In genomic region chr7:20217193-20217948, GRCh38 we compare ENCODE assay signal across 8 cellular contexts. TPM values are rescaled to one million over a fixed set of nuclear protein-coding genes. Genes with fewer than 3 reads are reported as not detected.
DNase-seq lines count a peak whose midpoint lies in the region; ATAC-seq, FAIRE-seq and TF ChIP-seq lines count a peak whose summit lies in the region.
"Had no signal": no experiment of that assay in that cellular context is flagged by ENCODE, and none has a peak within 500 bp of the region (broad histone marks: within the 10 kb centered on the region; RNA-seq: fewer than 3 reads in every experiment).

MACC1 (minus strand) TSS chr7:20217384; CDS start chr7:20161862, 55,522 bp downstream.

- CTCF ChIA-PET in T-cell (lab: Charles Lee): no interaction called here

- FAIRE-seq in GM12892 (lab: Jason Lieb, UNC): peak; percentile 89
- FAIRE-seq in keratinocyte (lab: Jason Lieb, UNC): peak; percentile 92

- H3K4me3 Mint-ChIP-seq in T-cell: peak within 1 kb of the TSS in 2 of 3 donors; percentile 22 to 44
- H3K4me3 Mint-ChIP-seq: activated naive CD4-positive, alpha-beta T cell treated with anti-CD3 and anti-CD28 coated beads, Interleukin-2, amount 50 U/mL, for 24 hours had no signal

- peaks cover 0 to 3% of the 10 kb centered on the region in 2 donors for H3K27me3 Mint-ChIP-seq in T-cell
- H3K27me3 Mint-ChIP-seq: activated naive CD4-positive, alpha-beta T cell treated with anti-CD3 and anti-CD28 coated beads, Interleukin-2, amount 50 U/mL, for 24 hours had no signal

- H3K9me3 ChIP-seq in keratinocyte (ENCODE audit: control insufficient read depth, low read depth, low read length): no peaks in the 10 kb centered on the region

- H3K4me1 Mint-ChIP-seq in T-cell: peaks cover 4 to 15% (median 6%) of the 10 kb centered on the region in 3 donors
- H3K4me1 Mint-ChIP-seq: activated naive CD4-positive, alpha-beta T cell treated with anti-CD3 and anti-CD28 coated beads, Interleukin-2, amount 50 U/mL, for 24 hours had no signal

- H3K27ac ChIP-seq in HL-60 (replicated peaks): peak within 1 kb of the TSS; percentile 37
- H3K27ac ChIP-seq in keratinocyte (ENCODE audit: control insufficient read depth, insufficient read depth, low read length): peak within 1 kb of the TSS; percentile 97

- H3K79me2 ChIP-seq in keratinocyte (ENCODE audit: control insufficient read depth, insufficient read depth, low read length): peaks cover 37% of the 10 kb centered on the region

- no peak for DNase-seq in GM12892 (ENCODE audit: insufficient read length)
- peak in 1 of 2 experiments; percentile 90 for DNase-seq in HL-60 (ENCODE audit: low read depth in 1 of 2, low spot score in 1 of 2)
- peak in 17 of 34 experiments; percentile 1 to 40 (median 8) for DNase-seq in T-cell
- DNase-seq in keratinocyte (ENCODE audit: low read depth, low spot score): peak; percentile 66
- DNase-seq in sciatic nerve (ENCODE audit: low spot score): no peak
- DNase-seq in H4 (ENCODE audit: low spot score): no peak

- TF ChIP-seq CTCF in HL-60 (IDR thresholded peaks at IDR 0.05; ENCODE audit: insufficient read depth, low read length) (no peak), keratinocyte (optimal IDR thresholded peaks at IDR 0.05 in 1 of 3, IDR thresholded peaks at IDR 0.05 in 1 of 3, conservative IDR thresholded peaks at IDR 0.05 in 1 of 3; ENCODE audit: extremely low read depth in 1 of 3, insufficient read depth in 2 of 3, low read length in 3 of 3) (peak; percentile 56 to 77 (median 64))

- peak within 1 kb of the TSS; percentile 83 for H3K9ac ChIP-seq in keratinocyte (ENCODE audit: control insufficient read depth, extremely low read depth, insufficient read depth, low read length)

- peak within 1 kb of the TSS; percentile 55 for H2AFZ ChIP-seq in keratinocyte (ENCODE audit: control insufficient read depth, low read length)

- no peaks in the 10 kb centered on the region for H3K36me3 ChIP-seq in keratinocyte (ENCODE audit: control insufficient read depth in 2 of 2, extremely low read depth in 1 of 2, insufficient read depth in 2 of 2, low read length in 2 of 2)

- peak within 1 kb of the TSS; percentile 86 for H3K4me2 ChIP-seq in keratinocyte (ENCODE audit: control insufficient read depth, extremely low read depth, insufficient read depth, low read depth, low read length)

- H3K4me3 ChIP-seq in HL-60 (replicated peaks; ENCODE audit: insufficient read depth, low read length) (0 out of 2 replicates have a peak within 1 kb of the TSS, but pooled peaks have one; percentile 4), keratinocyte (ENCODE audit: control insufficient read depth in 2 of 3, extremely low read depth in 1 of 3, insufficient read depth in 2 of 3, low read depth in 1 of 3, low read length in 3 of 3) (peak within 1 kb of the TSS; percentile 50 to 84 (median 71))

- no peaks in the 10 kb centered on the region for H4K20me1 ChIP-seq in keratinocyte (ENCODE audit: control insufficient read depth, extremely low read depth, insufficient read depth, low read length)

- peak; percentile 60; the same call in 1 of the 2 replicates for TF ChIP-seq POLR2A in GM12892 (IDR thresholded peaks at IDR 0.05; ENCODE audit: low read depth, low read length)

- no peak within 1 kb of the TSS for H3K27ac Mint-ChIP-seq in T-cell
- H3K27ac Mint-ChIP-seq: activated naive CD4-positive, alpha-beta T cell treated with anti-CD3 and anti-CD28 coated beads, Interleukin-2, amount 50 U/mL, for 24 hours had no signal

- H3K4me1 ChIP-seq in keratinocyte (ENCODE audit: control insufficient read depth, extremely low read depth, insufficient read depth, low read length): peaks cover 29% of the 10 kb centered on the region

- H3K9me3 Mint-ChIP-seq in T-cell: no peaks in the 10 kb centered on the region
- H3K9me3 Mint-ChIP-seq: activated naive CD4-positive, alpha-beta T cell treated with anti-CD3 and anti-CD28 coated beads, Interleukin-2, amount 50 U/mL, for 24 hours had no signal

- POLR2A ChIA-PET in T-cell (lab: Charles Lee): no interaction called here

- H3K36me3 Mint-ChIP-seq in T-cell: no peaks in the 10 kb centered on the region
- H3K36me3 Mint-ChIP-seq: activated naive CD4-positive, alpha-beta T cell treated with anti-CD3 and anti-CD28 coated beads, Interleukin-2, amount 50 U/mL, for 24 hours had no signal

- intact Hi-C loops in sciatic nerve (cut with DNase I): no loop called here

- peak; percentile 50 for ATAC-seq in GM21381 (IDR thresholded peaks at IDR 0.05; ENCODE audit: unreplicated experiment)
- peak; percentile 54 to 94 (median 74) for ATAC-seq in T-cell (replicated peaks in 1 of 4)
- no peak for ATAC-seq in sciatic nerve

- H3K9me1 ChIP-seq in keratinocyte (ENCODE audit: control insufficient read depth, extremely low read depth, insufficient read depth, low read length): no peaks in the 10 kb centered on the region

- dilution Hi-C loops in keratinocyte (cut with MboI; ENCODE audit: extremely low pct_ligation_motif_present, low sequenced_read_pairs): no loop called here

- H3K27me3 ChIP-seq in HL-60 (ENCODE audit: insufficient read depth, poor library complexity, severe bottlenecking): no peaks in the 10 kb centered on the region
- H3K27me3 ChIP-seq in keratinocyte (ENCODE audit: control insufficient read depth, extremely low read depth, insufficient read depth, low read length): no peaks in the 10 kb centered on the region

RNA-seq across cellular contexts. Expression of gene MACC1, which starts in this region (rescaled TPM):
- 12.8 TPM for polyA plus RNA-seq in GM12892 (2012; ENCODE audit: missing spikeins)
- total RNA-seq in T-cell: under 1 TPM; 0.19 to 0.50 (median 0.39) TPM
- 9.6 to 16.4 TPM (median 11.3 TPM) in 3 replicates for polyA plus RNA-seq in keratinocyte
- polyA plus RNA-seq in keratinocyte (2011; ENCODE audit: low read depth): 11.0 TPM
- polyA plus RNA-seq in keratinocyte (2011; cell fraction: cytosol; rRNA removed): 5.1 and 12.4 TPM in 2 replicates
- polyA plus RNA-seq in keratinocyte (2011; cell fraction: nucleus; rRNA removed): 13.1 and 17.2 TPM in 2 replicates
- 11.0 and 14.0 TPM in 2 replicates for polyA plus RNA-seq in keratinocyte (2012; ENCODE audit: low replicate concordance)
- 11.1 to 54.0 TPM (median 28.9 TPM) in 3 replicates for polyA minus RNA-seq in keratinocyte
- 20.0 TPM for polyA minus RNA-seq in keratinocyte (2011; cell fraction: cytosol; rRNA and poly(A)+ RNA removed)
- 40.9 and 87.0 TPM in 2 replicates for polyA minus RNA-seq in keratinocyte (2011; cell fraction: nucleus; rRNA and poly(A)+ RNA removed)
- 0.98 TPM for total RNA-seq in sciatic nerve
- total RNA-seq in H4 (2014; rRNA removed; shearing (Covaris generic)): 0.46 and 0.53 TPM in 2 replicates

Comparison
In these comparisons a context has a peak if more than half of its experiments do, and no peak if none do; other contexts are left out.
1. Peak in ATAC-seq in T-cell; RNA of the gene not detected or under 1 TPM.